ENCODE assay signal across 24 cellular contexts in genomic region chr10:12755075-12755474, GRCh38.
"Had no signal": no experiment of that assay in that cellular context is flagged by ENCODE, and none has a peak within 500 bp of the region (broad histone marks: within the 10 kb centered on the region; RNA-seq: fewer than 3 reads in every experiment).

No MANE protein-coding gene starts in this region.

- H3K27ac Mint-ChIP-seq: dendritic cell treated with granulocyte-macrophage colony-stimulating factor and Interleukin-4, amounts not matched to agents 40 ng/mL and 50 ng/mL, for 4 days; effector memory CD8-positive, alpha-beta T cell; endodermal cell had no signal

- H3K9me3 Mint-ChIP-seq: dendritic cell treated with granulocyte-macrophage colony-stimulating factor and Interleukin-4, amounts not matched to agents 40 ng/mL and 50 ng/mL, for 4 days; effector memory CD8-positive, alpha-beta T cell had no signal

- H3K27ac ChIP-seq: colonic mucosa, coronary artery, epithelial cell of prostate, esophagus muscularis mucosa, esophagus squamous epithelium, foreskin keratinocyte, heart left ventricle, heart right ventricle had no signal

- H3K4me1 ChIP-seq: colonic mucosa, esophagus squamous epithelium, foreskin keratinocyte, heart left ventricle, heart right ventricle had no signal

- DNase-seq: colonic mucosa; cortex of kidney; dermis blood vessel endothelial cell; dorsolateral prefrontal cortex; effector CD4-positive, alpha-beta T cell; effector CD8-positive, alpha-beta T cell; effector memory CD4-positive, alpha-beta T cell; effector memory CD8-positive, alpha-beta T cell; endodermal cell; erythroblast; esophagus squamous epithelium; foreskin fibroblast; foreskin keratinocyte; foreskin melanocyte; gastrocnemius medialis; glutamatergic neuron; heart left ventricle; heart right ventricle had no signal

- ATAC-seq: effector memory CD8-positive, alpha-beta T cell; esophagus mucosa; foreskin keratinocyte; gastrocnemius medialis; gastroesophageal sphincter; heart left ventricle; heart right ventricle had no signal

- H3K27me3 Mint-ChIP-seq: dendritic cell treated with granulocyte-macrophage colony-stimulating factor and Interleukin-4, amounts not matched to agents 40 ng/mL and 50 ng/mL, for 4 days; effector memory CD8-positive, alpha-beta T cell had no signal

- H3K36me3 ChIP-seq: colonic mucosa, esophagus muscularis mucosa, esophagus squamous epithelium, gastrocnemius medialis, gastroesophageal sphincter, heart left ventricle, heart right ventricle had no signal

- H3K9me3 ChIP-seq: colonic mucosa, esophagus muscularis mucosa, esophagus squamous epithelium, gastrocnemius medialis, gastroesophageal sphincter, heart left ventricle, heart right ventricle had no signal

- H3K4me3 ChIP-seq: colonic mucosa, coronary artery, dorsolateral prefrontal cortex, esophagus muscularis mucosa, esophagus squamous epithelium, gastrocnemius medialis, gastroesophageal sphincter, heart left ventricle, heart right ventricle had no signal

- H3K4me3 Mint-ChIP-seq: dendritic cell treated with granulocyte-macrophage colony-stimulating factor and Interleukin-4, amounts not matched to agents 40 ng/mL and 50 ng/mL, for 4 days; effector memory CD8-positive, alpha-beta T cell; endodermal cell had no signal
